ENCODE assay signal across 8 cellular contexts in the genomic region with DNA sequence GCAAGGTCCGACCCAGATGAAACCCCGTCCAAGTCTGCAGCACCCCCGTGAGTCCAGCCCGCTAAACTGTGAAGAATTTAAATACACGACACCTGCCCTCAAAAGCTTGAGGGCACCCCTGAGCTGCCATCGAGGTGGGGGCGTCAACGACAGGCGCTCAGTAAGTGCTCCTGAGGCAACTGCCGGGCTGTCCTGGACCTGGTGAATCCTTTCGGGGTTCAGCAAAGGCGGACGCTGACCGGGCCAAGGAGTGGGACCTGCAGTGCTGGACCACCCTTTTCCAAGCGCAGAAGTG. TPM values are rescaled to one million over a fixed set of nuclear protein-coding genes. Genes with fewer than 3 reads are reported as not detected.
A peak's percentile ranks its signal among the peaks of the same experiment; 100 is the strongest.
DNase-seq lines count a peak whose midpoint lies in the region; ATAC-seq, FAIRE-seq and TF ChIP-seq lines count a peak whose summit lies in the region.

No MANE protein-coding gene starts in this region.

- peaks cover 14% of the 10 kb centered on the region for H3K36me3 ChIP-seq in IMR-90 (ENCODE audit: control insufficient read depth, insufficient read depth, low read length)
- H3K36me3 ChIP-seq in bronchial epithelial cell (ENCODE audit: control insufficient read depth, insufficient read depth, low read length), result peaks cover 2% of the 10 kb centered on the region

- H4K8ac ChIP-seq in IMR-90 (ENCODE audit: low read depth in 2 of 2, low read length in 2 of 2), result peak overlapping the region; percentile 12 to 18; a peak in 2 of 4 replicates

- no peak overlapping the region for H3K23ac ChIP-seq in IMR-90 (ENCODE audit: low read depth, low read length)

- peak overlapping the region; percentile 99 for H2AFZ ChIP-seq in IMR-90 (replicated peaks; ENCODE audit: low read length, poor library complexity)

- peaks cover 28 to 50% of the 10 kb centered on the region in 2 experiments for H3K79me1 ChIP-seq in IMR-90 (ENCODE audit: low read depth in 1 of 2, low read length in 2 of 2)

- no peak overlapping the region for H3K56ac ChIP-seq in IMR-90 (ENCODE audit: extremely low read depth, insufficient read depth, low read length)

- no peak for DNase-seq in IMR-90
- DNase-seq in bronchial epithelial cell (ENCODE audit: low read depth), result peak; percentile 4
- no peak for DNase-seq in sciatic nerve (ENCODE audit: low spot score)

- no peak overlapping the region for H4K5ac ChIP-seq in IMR-90 (ENCODE audit: low read depth, low read length)

- H3K27ac ChIP-seq in IMR-90 (ENCODE audit: insufficient read depth, low read length), result peak overlapping the region; percentile 13; the same call in 1 of the 2 replicates

- no peak for TF ChIP-seq RAD21 in IMR-90 (IDR thresholded peaks at IDR 0.05; ENCODE audit: low read length)

- dilution Hi-C loops in IMR-90 (cut with HindIII; ENCODE audit: low sequenced_read_pairs, unreplicated experiment), result no loop called here

- no peak overlapping the region for H4K91ac ChIP-seq in IMR-90 (ENCODE audit: insufficient read depth, low read depth, low read length)

- H3K9ac ChIP-seq in IMR-90 (ENCODE audit: low read depth, low read length), result peak overlapping the region; percentile 70

- no peak overlapping the region for H2BK20ac ChIP-seq in IMR-90 (ENCODE audit: low read depth, low read length)

- CTCF ChIA-PET in IMR-90 (lab: Yijun Ruan, JAX), result interaction anchor here (1.1 kb wide), 1 partner anchor 13 kb away, joined by 3 read pairs; no protein-coding TSS in a partner anchor

- H3K4me2 ChIP-seq in IMR-90 (ENCODE audit: low read depth, low read length), result peak overlapping the region; percentile 95

- BruUV-seq in IMR-90 (replicated peaks; lab: Mats Ljungman, UMichigan), result no TSS peak

- peaks cover 20% of the 10 kb centered on the region for H4K20me1 ChIP-seq in IMR-90 (ENCODE audit: insufficient read depth, low read length)

- FAIRE-seq in bronchial epithelial cell (lab: Jason Lieb, UNC), result no peak

- H3K18ac ChIP-seq in IMR-90 (ENCODE audit: low read depth, low read length), result no peak overlapping the region

- peak overlapping the region; percentile 77 for H3K4me3 ChIP-seq in IMR-90 (ENCODE audit: insufficient read depth, low read depth, low read length)
- H3K4me3 ChIP-seq in bronchial epithelial cell (ENCODE audit: low read depth, low read length), result peak overlapping the region; percentile 81
- peak overlapping the region; percentile 94 for H3K4me3 ChIP-seq in mononuclear cell (ENCODE audit: low read length)

- ATAC-seq in GM18505 (IDR thresholded peaks at IDR 0.05; ENCODE audit: unreplicated experiment) (peak; percentile 23), IMR-90 (ENCODE audit: low read depth) (no peak), sciatic nerve (no peak), HG02678 (IDR thresholded peaks at IDR 0.05; ENCODE audit: unreplicated experiment) (no peak), HG03520 (IDR thresholded peaks at IDR 0.05; ENCODE audit: unreplicated experiment) (no peak), HG02759 (IDR thresholded peaks at IDR 0.05; ENCODE audit: unreplicated experiment) (no peak)

- H2BK15ac ChIP-seq in IMR-90 (ENCODE audit: low read depth, low read length), result no peak overlapping the region

- H3K14ac ChIP-seq in IMR-90 (replicated peaks; ENCODE audit: low read depth, low read length), result no peak overlapping the region

- POLR2A ChIA-PET in IMR-90 (lab: Charles Lee; ENCODE audit: unreplicated experiment), result no interaction called here

- no peak overlapping the region for H2AK5ac ChIP-seq in IMR-90 (ENCODE audit: low read depth, low read length)

- in situ Hi-C loops in IMR-90 (cut with MboI; ENCODE audit: low sequenced_read_pairs), result no loop called here

- H3K4me1 ChIP-seq in IMR-90 (ENCODE audit: control insufficient read depth, insufficient read depth, low read length), result peaks cover 7% of the 10 kb centered on the region
- peaks cover 17% of the 10 kb centered on the region for H3K4me1 ChIP-seq in mononuclear cell (ENCODE audit: insufficient read depth, low read length)

- no peak for TF ChIP-seq CTCF in IMR-90 (conservative IDR thresholded peaks at IDR 0.05; ENCODE audit: low read depth, low read length)
- peak; percentile 9 for TF ChIP-seq CTCF in bronchial epithelial cell (IDR thresholded peaks at IDR 0.05; ENCODE audit: insufficient read depth, low read length, severe bottlenecking)

- intact Hi-C loops in IMR-90 (cut with micrococcal nuclease), result no loop called here
- intact Hi-C loops in sciatic nerve (cut with DNase I), result no loop called here

- H3K9me3 ChIP-seq in IMR-90 (ENCODE audit: control insufficient read depth, insufficient read depth, low read length) (no peaks in the 10 kb centered on the region), mononuclear cell (ENCODE audit: low read depth, low read length) (no peaks in the 10 kb centered on the region)

- peaks cover 21% of the 10 kb centered on the region for H3K9me1 ChIP-seq in IMR-90 (ENCODE audit: insufficient read depth, low read length)

- no peak overlapping the region for H2BK5ac ChIP-seq in IMR-90 (ENCODE audit: low read depth, low read length, poor library complexity, severe bottlenecking)

- peak overlapping the region; percentile 16 for H2AK9ac ChIP-seq in IMR-90 (replicated peaks; ENCODE audit: low read depth, low read length, poor library complexity)

- TF ChIP-seq POLR2A in GM18505 (IDR thresholded peaks at IDR 0.05; ENCODE audit: borderline replicate concordance, extremely low read depth, insufficient read depth, insufficient read length) (no peak), IMR-90 (IDR thresholded peaks at IDR 0.05; ENCODE audit: low read depth, low read length) (no peak)

- no peak overlapping the region for H3K4ac ChIP-seq in IMR-90 (ENCODE audit: low read depth, low read length)

- no peaks in the 10 kb centered on the region; the same call in 1 of the 2 replicates for H3K27me3 ChIP-seq in IMR-90 (ENCODE audit: control insufficient read depth, insufficient read depth, low read length)
- H3K27me3 ChIP-seq in bronchial epithelial cell (ENCODE audit: control insufficient read depth, insufficient read depth, low read length), result no peaks in the 10 kb centered on the region
- H3K27me3 ChIP-seq in mononuclear cell (ENCODE audit: insufficient read depth, low read length), result peaks cover 4% of the 10 kb centered on the region

- no peak overlapping the region for H2BK120ac ChIP-seq in IMR-90 (ENCODE audit: low read depth, low read length)

- 2% methylated on average over 15 of the region's 15 CpGs; no CpG with 5 or more reads in 1 of the 2 experiments for WGBS in IMR-90 (ENCODE audit: extremely low coverage in 2 of 2, insufficient read length in 1 of 2), 2 experiments

TF ChIP-seq in IMR-90, 13 proteins besides CTCF, POLR2A, EP300 and RAD21:
- TF ChIP-seq RFX5 (IDR thresholded peaks at IDR 0.05; ENCODE audit: low read depth, low read length) (no peak), CEBPB (IDR thresholded peaks at IDR 0.05; ENCODE audit: low read depth, low read length) (no peak), NFE2L2 (IDR thresholded peaks at IDR 0.05; ENCODE audit: low read depth, low read length) (no peak), MAZ (IDR thresholded peaks at IDR 0.05; ENCODE audit: borderline replicate concordance, low read depth, low read length) (no peak), RCOR1 (IDR thresholded peaks at IDR 0.05; ENCODE audit: insufficient replicate concordance, low read length) (no peak), MXI1 (IDR thresholded peaks at IDR 0.05; ENCODE audit: borderline replicate concordance, low read depth, low read length) (no peak), MAFK (IDR thresholded peaks at IDR 0.05; ENCODE audit: low read depth, low read length) (no peak), FOS (IDR thresholded peaks at IDR 0.05; ENCODE audit: low read depth, low read length) (no peak)
- TF ChIP-seq, protein P1, sequence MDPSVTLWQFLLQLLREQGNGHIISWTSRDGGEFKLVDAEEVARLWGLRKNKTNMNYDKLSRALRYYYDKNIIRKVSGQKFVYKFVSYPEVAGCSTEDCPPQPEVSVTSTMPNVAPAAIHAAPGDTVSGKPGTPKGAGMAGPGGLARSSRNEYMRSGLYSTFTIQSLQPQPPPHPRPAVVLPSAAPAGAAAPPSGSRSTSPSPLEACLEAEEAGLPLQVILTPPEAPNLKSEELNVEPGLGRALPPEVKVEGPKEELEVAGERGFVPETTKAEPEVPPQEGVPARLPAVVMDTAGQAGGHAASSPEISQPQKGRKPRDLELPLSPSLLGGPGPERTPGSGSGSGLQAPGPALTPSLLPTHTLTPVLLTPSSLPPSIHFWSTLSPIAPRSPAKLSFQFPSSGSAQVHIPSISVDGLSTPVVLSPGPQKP (IDR thresholded peaks at IDR 0.05; ENCODE audit: borderline replicate concordance, low read depth, low read length), result no peak

RNA-seq across cellular contexts. Expression of a gene that starts 0.5 kb away (rescaled TPM):
- total RNA-seq in IMR-90 (2012; rRNA removed) (9.4 and 15.1 TPM in 2 replicates), bronchial epithelial cell (19.5 and 20.6 TPM in 2 replicates), mononuclear cell (4.9 TPM), sciatic nerve (32.4 TPM)
- polyA plus RNA-seq in IMR-90 (2012; rRNA removed), result 30.3 and 33.4 TPM in 2 replicates
- 42.5 and 47.9 TPM in 2 replicates for polyA plus RNA-seq in IMR-90 (2012; cell fraction: cytosol; rRNA removed)
- polyA plus RNA-seq in IMR-90 (2012; cell fraction: nucleus; rRNA removed; ENCODE audit: low replicate concordance), result 50.0 and 67.2 TPM in 2 replicates
